8 cellular contexts compared by ENCODE assay signal in the genomic region with DNA sequence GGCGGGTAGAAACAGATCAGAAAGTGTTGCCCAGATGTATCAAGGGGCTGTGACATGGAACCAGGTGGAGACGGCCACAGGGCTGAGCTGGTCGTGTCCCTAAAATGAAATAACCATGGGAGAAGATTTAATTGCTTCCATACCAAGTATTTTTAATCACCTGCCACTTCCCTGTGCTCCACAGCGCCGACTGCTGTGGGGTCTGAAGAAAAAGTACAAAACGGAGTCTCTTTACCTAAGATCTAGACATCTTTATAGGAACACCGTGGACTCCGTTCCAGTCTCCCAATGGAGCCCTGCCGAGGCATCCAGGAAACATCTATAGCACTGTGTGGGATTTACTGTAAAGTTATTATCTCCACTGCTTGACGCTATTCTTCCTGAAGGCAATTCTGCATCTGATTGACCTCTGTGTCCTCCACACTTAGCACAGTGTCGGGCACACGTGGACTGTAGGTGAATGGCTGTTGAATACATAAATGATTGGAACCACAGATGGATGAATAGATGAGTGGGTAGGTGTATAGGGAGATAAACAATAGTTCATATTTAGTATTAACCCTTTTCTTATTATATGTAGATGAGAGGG. TPM values are rescaled to one million over a fixed set of nuclear protein-coding genes. Genes with fewer than 3 reads are reported as not detected.
DNase-seq lines count a peak whose midpoint lies in the region; ATAC-seq and TF ChIP-seq lines count a peak whose summit lies in the region.

No MANE protein-coding gene starts in this region.

- dilution Hi-C loops in IMR-90 (cut with HindIII; ENCODE audit: low sequenced_read_pairs, unreplicated experiment) = no loop called here

- no TSS peak for BruUV-seq in IMR-90 (replicated peaks; lab: Mats Ljungman, UMichigan)

- no peak overlapping the region for H2AK9ac ChIP-seq in IMR-90 (replicated peaks; ENCODE audit: low read depth, low read length, poor library complexity)

- no peak overlapping the region for H2BK15ac ChIP-seq in IMR-90 (ENCODE audit: low read depth, low read length)

- ATAC-seq in IMR-90 (ENCODE audit: low read depth) = peak; percentile 46; the same call in 1 of the 2 replicates
- ATAC-seq in activated naive CD8-positive, alpha-beta T cell treated with anti-CD3 and anti-CD28 coated beads, Interleukin-2, amount 50 U/mL, for 24 hours = no peak
- peak; percentile 50 for ATAC-seq in naive thymus-derived CD4-positive, alpha-beta T cell

- H3K27me3 Mint-ChIP-seq in activated naive CD8-positive, alpha-beta T cell treated with anti-CD3 and anti-CD28 coated beads, Interleukin-2, amount 50 U/mL, for 24 hours = no peaks in the 10 kb centered on the region
- peaks cover 0 to 51% (median 0%) of the 10 kb centered on the region in 5 donors for H3K27me3 Mint-ChIP-seq in naive thymus-derived CD4-positive, alpha-beta T cell

- no peak overlapping the region for H2BK120ac ChIP-seq in IMR-90 (ENCODE audit: low read depth, low read length)

- peak; percentile 49 for TF ChIP-seq CTCF in IMR-90 (conservative IDR thresholded peaks at IDR 0.05; ENCODE audit: low read depth, low read length)

- H3K27me3 ChIP-seq in IMR-90 (ENCODE audit: control insufficient read depth, insufficient read depth, low read length) = peaks cover 8% of the 10 kb centered on the region
- H3K27me3 ChIP-seq in naive thymus-derived CD4-positive, alpha-beta T cell (ENCODE audit: control insufficient read depth in 2 of 2, insufficient read depth in 2 of 2, low read length in 2 of 2) = peaks cover 0 to 3% of the 10 kb centered on the region in 2 donors

- H4K20me1 ChIP-seq in IMR-90 (ENCODE audit: insufficient read depth, low read length) = no peaks in the 10 kb centered on the region

- TF ChIP-seq RAD21 in IMR-90 (IDR thresholded peaks at IDR 0.05; ENCODE audit: low read length) = peak; percentile 37

- no peaks in the 10 kb centered on the region for H3K9me3 Mint-ChIP-seq in activated naive CD8-positive, alpha-beta T cell treated with anti-CD3 and anti-CD28 coated beads, Interleukin-2, amount 50 U/mL, for 24 hours
- no peaks in the 10 kb centered on the region for H3K9me3 Mint-ChIP-seq in naive thymus-derived CD4-positive, alpha-beta T cell

- no peak overlapping the region for H3K23ac ChIP-seq in IMR-90 (ENCODE audit: low read depth, low read length)

- no peak overlapping the region for H3K9ac ChIP-seq in IMR-90 (ENCODE audit: low read depth, low read length)

- H2BK5ac ChIP-seq in IMR-90 (ENCODE audit: low read depth, low read length, poor library complexity, severe bottlenecking) = no peak overlapping the region

- H3K36me3 Mint-ChIP-seq in activated naive CD8-positive, alpha-beta T cell treated with anti-CD3 and anti-CD28 coated beads, Interleukin-2, amount 50 U/mL, for 24 hours (ENCODE audit: low read depth) = no peaks in the 10 kb centered on the region
- H3K36me3 Mint-ChIP-seq in naive thymus-derived CD4-positive, alpha-beta T cell = no peaks in the 10 kb centered on the region

- no peak overlapping the region for H4K8ac ChIP-seq in IMR-90 (ENCODE audit: low read depth in 2 of 2, low read length in 2 of 2)

- no peak overlapping the region for H4K5ac ChIP-seq in IMR-90 (ENCODE audit: low read depth, low read length)

- WGBS in IMR-90 (ENCODE audit: extremely low coverage in 2 of 2, insufficient read length in 1 of 2), 2 experiments = no CpG with 5 or more reads among the region's 12 CpGs

- H3K4me3 Mint-ChIP-seq in activated naive CD8-positive, alpha-beta T cell treated with anti-CD3 and anti-CD28 coated beads, Interleukin-2, amount 50 U/mL, for 24 hours = no peak overlapping the region
- H3K4me3 Mint-ChIP-seq in naive thymus-derived CD4-positive, alpha-beta T cell = no peak overlapping the region

- H3K36me3 ChIP-seq in IMR-90 (ENCODE audit: control insufficient read depth, insufficient read depth, low read length) = no peaks in the 10 kb centered on the region
- H3K36me3 ChIP-seq in naive thymus-derived CD4-positive, alpha-beta T cell (ENCODE audit: control insufficient read depth in 2 of 3, insufficient read depth in 3 of 3, low read length in 3 of 3) = no peaks in the 10 kb centered on the region

- H2AFZ ChIP-seq in IMR-90 (replicated peaks; ENCODE audit: low read length, poor library complexity) = no peak overlapping the region

- no peak overlapping the region for H2AK5ac ChIP-seq in IMR-90 (ENCODE audit: low read depth, low read length)

- in situ Hi-C loops in IMR-90 (cut with MboI; ENCODE audit: low sequenced_read_pairs) = no loop called here

- H3K14ac ChIP-seq in IMR-90 (replicated peaks; ENCODE audit: low read depth, low read length) = no peak overlapping the region

- no peak overlapping the region for H3K27ac Mint-ChIP-seq in activated naive CD8-positive, alpha-beta T cell treated with anti-CD3 and anti-CD28 coated beads, Interleukin-2, amount 50 U/mL, for 24 hours
- peak overlapping the region in 1 of 9 donors; percentile 33 for H3K27ac Mint-ChIP-seq in naive thymus-derived CD4-positive, alpha-beta T cell

- H2BK20ac ChIP-seq in IMR-90 (ENCODE audit: low read depth, low read length) = no peak overlapping the region

- no peak overlapping the region for H3K4me3 ChIP-seq in IMR-90 (ENCODE audit: insufficient read depth, low read depth, low read length)
- H3K4me3 ChIP-seq in naive thymus-derived CD4-positive, alpha-beta T cell (ENCODE audit: low read length) = no peak overlapping the region

- H3K56ac ChIP-seq in IMR-90 (ENCODE audit: extremely low read depth, insufficient read depth, low read length) = no peak overlapping the region

- H3K4me2 ChIP-seq in IMR-90 (ENCODE audit: low read depth, low read length) = no peak overlapping the region

- POLR2A ChIA-PET in IMR-90 (lab: Charles Lee; ENCODE audit: unreplicated experiment) = no interaction called here
- POLR2A ChIA-PET in naive thymus-derived CD4-positive, alpha-beta T cell (lab: Charles Lee) = no interaction called here

- no peaks in the 10 kb centered on the region for H3K4me1 ChIP-seq in IMR-90 (ENCODE audit: control insufficient read depth, insufficient read depth, low read length)
- H3K4me1 ChIP-seq in naive thymus-derived CD4-positive, alpha-beta T cell (ENCODE audit: control insufficient read depth in 2 of 2, insufficient read depth in 2 of 2, low read length in 2 of 2) = no peaks in the 10 kb centered on the region

- no peaks in the 10 kb centered on the region for H3K79me1 ChIP-seq in IMR-90 (ENCODE audit: low read depth in 1 of 2, low read length in 2 of 2)

- DNase-seq in DMS 273 (lab: John Stamatoyannopoulos, UW; ENCODE audit: unreplicated experiment) = peak; percentile 47
- DNase-seq in DMS 273 treated with DMSO at 0.1 percent for 48 hours (lab: John Stamatoyannopoulos, UW) = no peak
- DNase-seq in IMR-90 = peak; percentile 17
- DNase-seq in activated naive CD8-positive, alpha-beta T cell treated with anti-CD3 and anti-CD28 coated beads, Interleukin-2, amount 50 U/mL, for 24 hours = peak; percentile 37
- peak in 7 of 9 donors; percentile 12 to 35 (median 21) for DNase-seq in naive thymus-derived CD4-positive, alpha-beta T cell
- no peak for DNase-seq in NCI-H187 (lab: John Stamatoyannopoulos, UW)
- no peak for DNase-seq in NCI-H1694 treated with DMSO at 0.1 percent for 48 hours (lab: John Stamatoyannopoulos, UW)
- no peak for DNase-seq in iPS-NIHi11 (ENCODE audit: low spot score)

- no peak overlapping the region for H3K4ac ChIP-seq in IMR-90 (ENCODE audit: low read depth, low read length)

- no peaks in the 10 kb centered on the region for H3K9me3 ChIP-seq in IMR-90 (ENCODE audit: control insufficient read depth, insufficient read depth, low read length)
- H3K9me3 ChIP-seq in naive thymus-derived CD4-positive, alpha-beta T cell (ENCODE audit: control insufficient read depth in 2 of 3, low read length in 3 of 3) = no peaks in the 10 kb centered on the region

- H3K27ac ChIP-seq in IMR-90 (ENCODE audit: insufficient read depth, low read length) = no peak overlapping the region
- H3K27ac ChIP-seq in naive thymus-derived CD4-positive, alpha-beta T cell (ENCODE audit: low read depth, low read length) = no peak overlapping the region

- H3K9me1 ChIP-seq in IMR-90 (ENCODE audit: insufficient read depth, low read length) = no peaks in the 10 kb centered on the region

- intact Hi-C loops in IMR-90 (cut with micrococcal nuclease) = loop anchor here (5.0 kb wide), 1 partner anchor 143 kb away; no protein-coding TSS in a partner anchor
- intact Hi-C loops in naive thymus-derived CD4-positive, alpha-beta T cell (cut with micrococcal nuclease) = loop anchor here (1.0 to 10.0 kb wide), 7 partner anchors 23 to 143 kb away; no protein-coding TSS in a partner anchor

- no peak overlapping the region for H4K91ac ChIP-seq in IMR-90 (ENCODE audit: insufficient read depth, low read depth, low read length)

- no peak for TF ChIP-seq POLR2A in IMR-90 (IDR thresholded peaks at IDR 0.05; ENCODE audit: low read depth, low read length)

- CTCF ChIA-PET in IMR-90 (lab: Yijun Ruan, JAX) = interaction anchor here (1.1 to 1.2 kb wide), 2 partner anchors 19 to 106 kb away, joined by 3 read pairs; no protein-coding TSS in a partner anchor
- CTCF ChIA-PET in naive thymus-derived CD4-positive, alpha-beta T cell (lab: Charles Lee) = interaction anchor here (1.0 to 1.8 kb wide), 2 partner anchors 23 to 106 kb away, joined by 3 to 7 read pairs; no protein-coding TSS in a partner anchor

- H3K18ac ChIP-seq in IMR-90 (ENCODE audit: low read depth, low read length) = no peak overlapping the region

- H3K4me1 Mint-ChIP-seq in activated naive CD8-positive, alpha-beta T cell treated with anti-CD3 and anti-CD28 coated beads, Interleukin-2, amount 50 U/mL, for 24 hours = peaks cover 1% of the 10 kb centered on the region
- peaks cover 0 to 10% (median 4%) of the 10 kb centered on the region in 7 donors for H3K4me1 Mint-ChIP-seq in naive thymus-derived CD4-positive, alpha-beta T cell

TF ChIP-seq in IMR-90, 13 proteins besides CTCF, POLR2A, EP300 and RAD21:
- TF ChIP-seq SMC3 (IDR thresholded peaks at IDR 0.05; ENCODE audit: low read depth, low read length) = peak; percentile 44
- TF ChIP-seq MAZ (IDR thresholded peaks at IDR 0.05; ENCODE audit: borderline replicate concordance, low read depth, low read length) = no peak
TF ChIP-seq in IMR-90: peak in this region for 1.

RNA-seq across cellular contexts. Expression of a gene that starts 21.6 kb away (rescaled TPM):
- total RNA-seq in IMR-90 (2012; rRNA removed) = 53.4 and 53.6 TPM in 2 replicates
- 96.3 and 103 TPM in 2 replicates for polyA plus RNA-seq in IMR-90 (2012; rRNA removed)
- polyA plus RNA-seq in IMR-90 (2012; cell fraction: cytosol; rRNA removed) = 65.7 and 153 TPM in 2 replicates
- 35.4 and 45.3 TPM in 2 replicates for polyA plus RNA-seq in IMR-90 (2012; cell fraction: nucleus; rRNA removed; ENCODE audit: low replicate concordance)
- total RNA-seq in naive thymus-derived CD4-positive, alpha-beta T cell = 100 to 1,000 TPM; 114 to 146 (median 116) TPM
- polyA plus RNA-seq in naive thymus-derived CD4-positive, alpha-beta T cell = 100 to 1,000 TPM; 249 to 277 TPM

Comparison
In these comparisons a context has a peak if more than half of its experiments do, and no peak if none do; other contexts are left out.
1. DNase-seq: peak in DMS 273 (single experiment), IMR-90 (single experiment), activated naive CD8-positive, alpha-beta T cell treated with anti-CD3 and anti-CD28 coated beads, Interleukin-2, amount 50 U/mL, for 24 hours (single experiment) and naive thymus-derived CD4-positive, alpha-beta T cell (7 of 9); none in DMS 273 treated with DMSO at 0.1 percent for 48 hours (single experiment), NCI-H187 (0 of 2), NCI-H1694 treated with DMSO at 0.1 percent for 48 hours (single experiment) and iPS-NIHi11 (single experiment).